8 cellular contexts compared by ENCODE assay signal in the genomic region with DNA sequence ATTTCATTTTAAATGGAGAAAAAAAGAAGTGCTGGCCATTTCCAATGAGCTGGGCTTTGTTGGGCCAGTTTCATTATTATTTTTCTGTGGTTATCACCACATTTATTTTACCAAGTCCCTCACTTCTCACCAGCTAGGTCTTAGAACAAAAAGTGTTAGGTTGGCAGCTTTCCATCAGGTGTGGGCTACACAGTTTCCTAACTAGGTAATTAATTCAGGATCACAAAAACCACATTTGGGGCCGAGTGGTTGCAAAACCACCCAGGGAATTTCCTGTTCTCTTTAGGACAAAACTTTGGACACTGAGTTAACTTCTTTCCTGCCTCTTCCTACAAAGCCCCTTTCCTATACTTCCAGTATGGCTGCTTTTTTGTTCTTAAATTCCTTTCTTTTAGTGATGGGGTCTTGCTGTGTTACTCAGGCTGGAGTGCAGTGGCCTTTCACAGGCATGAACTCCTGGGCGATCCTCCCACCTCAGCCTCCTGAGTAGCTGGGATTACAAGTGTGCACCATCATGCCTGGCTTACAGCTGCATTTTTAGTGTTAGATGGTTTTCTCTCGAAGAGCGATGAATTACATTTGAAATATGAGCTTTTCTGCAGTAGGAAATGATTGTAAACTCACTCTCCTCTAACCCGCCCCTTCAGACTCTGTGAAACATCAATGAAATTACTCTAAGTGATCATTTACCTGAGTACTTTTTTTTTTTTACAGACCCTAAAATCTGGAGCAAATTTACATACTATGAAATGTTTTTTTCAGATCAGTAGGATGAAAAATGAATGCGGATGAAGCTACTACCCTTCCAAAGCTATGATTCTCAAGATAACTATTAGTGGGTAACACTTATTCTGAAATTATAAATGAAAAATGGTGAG. TPM values are rescaled to one million over a fixed set of nuclear protein-coding genes. Genes with fewer than 3 reads are reported as not detected.
DNase-seq lines count a peak whose midpoint lies in the region; ATAC-seq and TF ChIP-seq lines count a peak whose summit lies in the region.

No MANE protein-coding gene starts in this region.

- H3K9me3 Mint-ChIP-seq in naive B cell: peaks cover 0 to 3% (median 0%) of the 10 kb centered on the region in 7 donors

- H3K27me3 ChIP-seq in ACC112 (ENCODE audit: insufficient read depth, low read length) (no peaks in the 10 kb centered on the region), breast epithelium (no peaks in the 10 kb centered on the region)

- intact Hi-C loops in breast epithelium (cut with DNase I; ENCODE audit: low total_unique reads): loop anchor here (5.0 to 10.0 kb wide), 4 partner anchors 204 to 394 kb away; no protein-coding TSS in a partner anchor

- peaks cover 8 to 13% of the 10 kb centered on the region in 2 donors for H3K36me3 Mint-ChIP-seq in naive B cell

- peaks cover 31% of the 10 kb centered on the region for H3K79me2 ChIP-seq in ACC112 (ENCODE audit: control insufficient read depth, insufficient read depth, low read length, unreplicated experiment)

- H3K4me1 ChIP-seq in ACC112 (ENCODE audit: control insufficient read depth, insufficient read depth, low read length, unreplicated experiment) (peaks cover 16% of the 10 kb centered on the region), breast epithelium (peaks cover 0 to 16% of the 10 kb centered on the region in 2 donors)

- peaks cover 8% of the 10 kb centered on the region; the same call in 1 of the 2 replicates for H3K36me3 ChIP-seq in ACC112 (ENCODE audit: insufficient read depth, low read length)
- peaks cover 5% of the 10 kb centered on the region for H3K36me3 ChIP-seq in breast epithelium

- peak; percentile 57 for DNase-seq in Jurkat, Clone E6-1 (ENCODE audit: low read depth, low spot score)
- peak in 1 of 2 donors; percentile 71 for DNase-seq in breast epithelium (ENCODE audit: low spot score in 2 of 2)
- DNase-seq in naive B cell: no peak
- no peak for DNase-seq in epidermal melanocyte (ENCODE audit: insufficient read length, low spot score)

- no peaks in the 10 kb centered on the region for H3K27me3 Mint-ChIP-seq in naive B cell

- TF ChIP-seq CTCF in breast epithelium (IDR thresholded peaks at IDR 0.05): no peak

- peak overlapping the region in 7 of 8 donors; percentile 3 to 85 (median 58) for H3K4me3 Mint-ChIP-seq in naive B cell

- H3K27ac Mint-ChIP-seq in naive B cell: peak overlapping the region; percentile 5 to 97 (median 88)

- no peak for TF ChIP-seq POLR2A in breast epithelium (IDR thresholded peaks at IDR 0.05)

- ATAC-seq in naive B cell (ENCODE audit: low read depth in 2 of 2): no peak
- ATAC-seq in HG02642 (IDR thresholded peaks at IDR 0.05; ENCODE audit: poor library complexity, unreplicated experiment): no peak
- ATAC-seq in HG03520 (IDR thresholded peaks at IDR 0.05; ENCODE audit: unreplicated experiment): no peak
- ATAC-seq in HG03135 (IDR thresholded peaks at IDR 0.05; ENCODE audit: unreplicated experiment): no peak

- peaks cover 24 to 50% (median 49%) of the 10 kb centered on the region in 3 donors for H3K4me1 Mint-ChIP-seq in naive B cell

- peak overlapping the region; percentile 95 for H3K27ac ChIP-seq in ACC112 (ENCODE audit: low read depth, low read length)
- peak overlapping the region; percentile 99 for H3K27ac ChIP-seq in breast epithelium

- H3K4me3 ChIP-seq in ACC112 (ENCODE audit: low read depth, low read length) (peak overlapping the region; percentile 83), breast epithelium (peak overlapping the region in 1 of 3 donors; percentile 1)
- H3K4me3 ChIP-seq in Jurkat, Clone E6-1 (ENCODE audit: low read length): no peak overlapping the region

- no peaks in the 10 kb centered on the region for H3K9me3 ChIP-seq in breast epithelium

- no peak overlapping the region for H2AFZ ChIP-seq in ACC112 (ENCODE audit: low read length, unreplicated experiment)

RNA-seq across cellular contexts. Expression of gene ZFP36L2, which starts 2.6 kb away (rescaled TPM):
- 37.3 TPM for polyA plus RNA-seq in Jurkat, Clone E6-1 (2012; ENCODE audit: insufficient read depth, insufficient read length)
- total RNA-seq in breast epithelium: 100 to 1,000 TPM; 111 to 155 (median 124) TPM
- 100 to 1,000 TPM; 125 to 367 (median 188) TPM for polyA plus RNA-seq in naive B cell (ENCODE audit: low read depth in 6 of 6)
